16 cellular contexts compared by ENCODE assay signal in genomic region chr18:25248755-25249154, GRCh38.
DNase-seq lines count a peak whose midpoint lies in the region; ATAC-seq and TF ChIP-seq lines count a peak whose summit lies in the region.
"Had no signal": no experiment of that assay in that cellular context is flagged by ENCODE, and none has a peak within 500 bp of the region (broad histone marks: within the 10 kb centered on the region; RNA-seq: fewer than 3 reads in every experiment).

No MANE protein-coding gene starts in this region.

- H3K4me1 ChIP-seq in SK-N-SH (ENCODE audit: control insufficient read depth in 1 of 2, insufficient read depth in 2 of 2, low read depth in 1 of 2, low read length in 1 of 2), result peaks cover 19 to 23% of the 10 kb centered on the region in 2 experiments; a peak in 3 of 4 replicates
- peaks cover 6% of the 10 kb centered on the region for H3K4me1 ChIP-seq in smooth muscle cell (ENCODE audit: low read depth)
- H3K4me1 ChIP-seq in Peyer's patch, result no peaks in the 10 kb centered on the region
- H3K4me1 ChIP-seq: BLaER1, Caco-2 had no signal

- H3K9ac ChIP-seq in SK-N-SH, result no peak overlapping the region
- H3K9ac ChIP-seq in smooth muscle cell (ENCODE audit: low read depth), result no peak overlapping the region
- H3K9ac ChIP-seq: BLaER1, GM23248 had no signal

- POLR2A ChIA-PET in SK-N-SH (lab: Yijun Ruan, JAX), result no interaction called here

- H4K20me1 ChIP-seq in SK-N-SH (ENCODE audit: insufficient read depth) (no peaks in the 10 kb centered on the region), smooth muscle cell (ENCODE audit: low read depth) (peaks cover 22% of the 10 kb centered on the region)
- H4K20me1 ChIP-seq: BLaER1 had no signal

- H3K4me2 ChIP-seq in SK-N-SH, result no peak overlapping the region
- peak overlapping the region; percentile 43 for H3K4me2 ChIP-seq in smooth muscle cell
- H3K4me2 ChIP-seq: BLaER1 had no signal

- no peak for TF ChIP-seq POLR2A in Peyer's patch (IDR thresholded peaks at IDR 0.05)

- no peak for TF ChIP-seq CTCF in SK-N-SH (IDR thresholded peaks at IDR 0.05)
- TF ChIP-seq CTCF in fibroblast of mammary gland (conservative IDR thresholded peaks at IDR 0.05; ENCODE audit: control insufficient read depth, insufficient read depth, low read depth, low read length), result no peak
- no peak for TF ChIP-seq CTCF in smooth muscle cell (IDR thresholded peaks at IDR 0.05; ENCODE audit: borderline replicate concordance, insufficient read depth, poor library complexity, severe bottlenecking)
- no peak for TF ChIP-seq CTCF in omental fat pad (IDR thresholded peaks at IDR 0.05)
- TF ChIP-seq CTCF in Peyer's patch (IDR thresholded peaks at IDR 0.05), result no peak

- WGBS in SK-N-SH (ENCODE audit: low lambda C conversion rate), result 87% methylated on average over 2 of the region's 2 CpGs
- WGBS in smooth muscle cell (ENCODE audit: low lambda C conversion rate), result 90% methylated on average over 2 of the region's 2 CpGs

- CTCF ChIA-PET in SK-N-SH (lab: Yijun Ruan, JAX), result no interaction called here

- H3K27me3 ChIP-seq in SK-N-SH (ENCODE audit: insufficient read depth) (no peaks in the 10 kb centered on the region), smooth muscle cell (ENCODE audit: low read depth) (no peaks in the 10 kb centered on the region), Peyer's patch (no peaks in the 10 kb centered on the region)
- H3K27me3 ChIP-seq: BLaER1 had no signal

- TF ChIP-seq EP300 in SK-N-SH (IDR thresholded peaks at IDR 0.05; ENCODE audit: borderline replicate concordance in 1 of 2, low read depth in 1 of 2, low read length in 1 of 2), result 0 out of 4 replicates have a peak, but pooled peaks of 1 of the 2 experiments have one; percentile 11

- H3F3A ChIP-seq in SK-N-SH (replicated peaks; ENCODE audit: insufficient read depth) (peaks cover 18% of the 10 kb centered on the region), smooth muscle cell (ENCODE audit: low read depth) (no peaks in the 10 kb centered on the region)

- peak; percentile 29 for DNase-seq in NCI-H748 (lab: John Stamatoyannopoulos, UW; ENCODE audit: unreplicated experiment)
- no peak for DNase-seq in NCI-H748 treated with DMSO at 0.1 percent for 48 hours (lab: John Stamatoyannopoulos, UW)
- no peak for DNase-seq in SK-N-SH
- peak; percentile 30 for DNase-seq in fibroblast of mammary gland (ENCODE audit: low read depth)
- no peak for DNase-seq in smooth muscle cell (lab: John Stamatoyannopoulos, UW; ENCODE audit: unreplicated experiment)
- no peak for DNase-seq in omental fat pad (ENCODE audit: low spot score)
- no peak for DNase-seq in Peyer's patch
- DNase-seq: 8988T; AML-193; Caco-2; CD8-positive, alpha-beta memory T cell; DMS53; GM23248 had no signal

- H2AFZ ChIP-seq in SK-N-SH (ENCODE audit: low read depth) (no peak overlapping the region), smooth muscle cell (ENCODE audit: low read depth) (no peak overlapping the region)
- H2AFZ ChIP-seq: GM23248 had no signal

- H3K9me3 ChIP-seq in SK-N-SH (no peaks in the 10 kb centered on the region), smooth muscle cell (replicated peaks; ENCODE audit: low read depth) (no peaks in the 10 kb centered on the region), Peyer's patch (no peaks in the 10 kb centered on the region)
- H3K9me3 ChIP-seq: BLaER1, Caco-2 had no signal

- no peaks in the 10 kb centered on the region for H3K9me2 ChIP-seq in SK-N-SH

- ATAC-seq in omental fat pad (ENCODE audit: low FRiP score), result no peak
- no peak for ATAC-seq in GM19467 (IDR thresholded peaks at IDR 0.05; ENCODE audit: unreplicated experiment)
- ATAC-seq: HepG2 had no signal

- no peaks in the 10 kb centered on the region for H3K79me2 ChIP-seq in SK-N-SH (ENCODE audit: insufficient read depth)
- H3K79me2 ChIP-seq in smooth muscle cell (ENCODE audit: low read depth), result peaks cover 4% of the 10 kb centered on the region

- no peaks in the 10 kb centered on the region for H3K36me3 ChIP-seq in SK-N-SH (replicated peaks in 1 of 2; ENCODE audit: control insufficient read depth in 1 of 2, insufficient read depth in 2 of 2, low read length in 1 of 2)
- H3K36me3 ChIP-seq in smooth muscle cell (ENCODE audit: low read depth), result no peaks in the 10 kb centered on the region
- H3K36me3 ChIP-seq in Peyer's patch, result no peaks in the 10 kb centered on the region
- H3K36me3 ChIP-seq: BLaER1 had no signal

- H3K4me3 ChIP-seq in SK-N-SH (ENCODE audit: low read depth in 2 of 2, low read length in 1 of 2) (no peak overlapping the region), fibroblast of mammary gland (ENCODE audit: control insufficient read depth, low read depth, low read length) (no peak overlapping the region), smooth muscle cell (no peak overlapping the region), Peyer's patch (no peak overlapping the region)
- H3K4me3 ChIP-seq: BLaER1, GM23248 had no signal

- TF ChIP-seq RAD21 in SK-N-SH (IDR thresholded peaks at IDR 0.05; ENCODE audit: low read length), result no peak

- H3K27ac ChIP-seq in SK-N-SH (ENCODE audit: low read depth in 2 of 2, low read length in 1 of 2), result no peak overlapping the region
- H3K27ac ChIP-seq in smooth muscle cell (ENCODE audit: low read depth), result peak overlapping the region; percentile 73
- no peak overlapping the region for H3K27ac ChIP-seq in Peyer's patch
- H3K27ac ChIP-seq: BLaER1 had no signal

TF ChIP-seq in SK-N-SH, 30 proteins besides CTCF, POLR2A, EP300 and RAD21:
- TF ChIP-seq TCF12 (IDR thresholded peaks at IDR 0.05) (peak; percentile 84), RCOR1 (IDR thresholded peaks at IDR 0.05; ENCODE audit: low read length) (no peak)
- TF ChIP-seq, protein P1, sequence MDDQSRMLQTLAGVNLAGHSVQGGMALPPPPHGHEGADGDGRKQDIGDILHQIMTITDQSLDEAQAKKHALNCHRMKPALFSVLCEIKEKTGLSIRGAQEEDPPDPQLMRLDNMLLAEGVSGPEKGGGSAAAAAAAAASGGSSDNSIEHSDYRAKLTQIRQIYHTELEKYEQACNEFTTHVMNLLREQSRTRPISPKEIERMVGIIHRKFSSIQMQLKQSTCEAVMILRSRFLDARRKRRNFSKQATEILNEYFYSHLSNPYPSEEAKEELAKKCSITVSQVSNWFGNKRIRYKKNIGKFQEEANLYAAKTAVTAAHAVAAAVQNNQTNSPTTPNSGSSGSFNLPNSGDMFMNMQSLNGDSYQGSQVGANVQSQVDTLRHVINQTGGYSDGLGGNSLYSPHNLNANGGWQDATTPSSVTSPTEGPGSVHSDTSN (IDR thresholded peaks at IDR 0.05), result peak; percentile 65
TF ChIP-seq in SK-N-SH: peak in this region for 2.

Comparison
In these comparisons a context has a peak if more than half of its experiments do, and no peak if none do; other contexts are left out.
1. DNase-seq: peak in NCI-H748 (single experiment) and fibroblast of mammary gland (single experiment); none in NCI-H748 treated with DMSO at 0.1 percent for 48 hours (single experiment), SK-N-SH (single experiment), smooth muscle cell (single experiment), omental fat pad (single experiment) and Peyer's patch (0 of 3).